Comparison of ENCODE assay signal across 22 cellular contexts in genomic region chr1:11912000-11912399, GRCh38. TPM values are rescaled to one million over a fixed set of nuclear protein-coding genes. Genes with fewer than 3 reads are reported as not detected.
DNase-seq lines count a peak whose midpoint lies in the region; ATAC-seq, FAIRE-seq and TF ChIP-seq lines count a peak whose summit lies in the region.
"Had no signal": no experiment of that assay in that cellular context is flagged by ENCODE, and none has a peak within 500 bp of the region (broad histone marks: within the 10 kb centered on the region; RNA-seq: fewer than 3 reads in every experiment).

No MANE protein-coding gene starts in this region.

- no peak overlapping the region for H3K4me3 ChIP-seq in astrocyte (ENCODE audit: insufficient read depth, low read depth, low read length)

- no peaks in the 10 kb centered on the region for H3K36me3 ChIP-seq in astrocyte (ENCODE audit: insufficient read depth, low read length)

- H4K20me1 ChIP-seq in astrocyte (ENCODE audit: insufficient read depth, low read length) = no peaks in the 10 kb centered on the region

- no peaks in the 10 kb centered on the region for H3K79me2 ChIP-seq in astrocyte (ENCODE audit: insufficient read depth, low read length)

- peaks cover 16% of the 10 kb centered on the region for H3K36me3 Mint-ChIP-seq in CD4-positive, alpha-beta T cell (ENCODE audit: low read depth)
- H3K36me3 Mint-ChIP-seq in astrocyte (ENCODE audit: low read depth, unreplicated experiment) (peaks cover 4% of the 10 kb centered on the region), neural crest cell (ENCODE audit: low read depth) (peaks cover 2% of the 10 kb centered on the region)

- no peaks in the 10 kb centered on the region for H3K9me3 Mint-ChIP-seq in CD4-positive, alpha-beta T cell
- H3K9me3 Mint-ChIP-seq in astrocyte (ENCODE audit: unreplicated experiment) (no peaks in the 10 kb centered on the region), neural crest cell (no peaks in the 10 kb centered on the region)

- POLR2A ChIA-PET in CD4-positive, alpha-beta T cell (lab: Charles Lee) = interaction anchor here (5.0 kb wide), 1 partner anchor 68 kb away, joined by 133 read pairs; the partner anchor contains the start of gene MFN2

- peak overlapping the region; percentile 22 for H3K4me3 Mint-ChIP-seq in CD4-positive, alpha-beta T cell
- H3K4me3 Mint-ChIP-seq in astrocyte (ENCODE audit: unreplicated experiment) = no peak overlapping the region
- peak overlapping the region; percentile 45 for H3K4me3 Mint-ChIP-seq in neural crest cell

- H3K9ac ChIP-seq in astrocyte (ENCODE audit: low read length) = no peak overlapping the region
- H3K9ac ChIP-seq: SK-N-SH had no signal

- H2AFZ ChIP-seq in astrocyte (ENCODE audit: low read depth, low read length) = no peak overlapping the region

- TF ChIP-seq CTCF in 22Rv1 (IDR thresholded peaks at IDR 0.05) (no peak), astrocyte (IDR thresholded peaks at IDR 0.05; ENCODE audit: insufficient read depth, low read depth, low read length) (no peak), neural crest cell (conservative IDR thresholded peaks at IDR 0.05) (no peak)
- no peak for TF ChIP-seq CTCF in CD4-positive, alpha-beta T cell (IDR thresholded peaks at IDR 0.05)

- peaks cover 24% of the 10 kb centered on the region for H3K4me1 Mint-ChIP-seq in CD4-positive, alpha-beta T cell (ENCODE audit: low read depth)
- H3K4me1 Mint-ChIP-seq in astrocyte (ENCODE audit: low read depth, unreplicated experiment) (peaks cover 2% of the 10 kb centered on the region), neural crest cell (peaks cover 25% of the 10 kb centered on the region)

- peaks cover 4% of the 10 kb centered on the region for H3K4me1 ChIP-seq in astrocyte (ENCODE audit: insufficient read depth, low read length)

- H3K27ac ChIP-seq in 22Rv1 (peak overlapping the region; percentile 39; the same call in 1 of the 2 replicates), astrocyte (ENCODE audit: low read depth, low read length) (no peak overlapping the region)
- H3K27ac ChIP-seq in CD4-positive, alpha-beta T cell (ENCODE audit: low read depth, low read length) = no peak overlapping the region
- H3K27ac ChIP-seq: C4-2B had no signal

- intact Hi-C loops in CD4-positive, alpha-beta T cell (cut with DNase I, micrococcal nuclease) = loop anchor here in 1 of 2 experiments (2.0 to 5.0 kb wide), 2 partner anchors 13 to 70 kb away; partner anchors contain the start of gene MFN2

- H3K27me3 ChIP-seq in CD4-positive, alpha-beta T cell (ENCODE audit: control insufficient read depth, insufficient read depth, low read length) = no peaks in the 10 kb centered on the region
- no peaks in the 10 kb centered on the region for H3K27me3 ChIP-seq in astrocyte (ENCODE audit: insufficient read depth, low read length)

- peaks cover 6% of the 10 kb centered on the region for H3K27me3 Mint-ChIP-seq in CD4-positive, alpha-beta T cell
- no peaks in the 10 kb centered on the region for H3K27me3 Mint-ChIP-seq in astrocyte (ENCODE audit: low read depth, unreplicated experiment)
- H3K27me3 Mint-ChIP-seq in neural crest cell (ENCODE audit: low read depth) = peaks cover 17% of the 10 kb centered on the region

- no peak for DNase-seq in CD4-positive, alpha-beta T cell
- no peak for DNase-seq in astrocyte (ENCODE audit: low read depth)
- DNase-seq in neural crest cell (ENCODE audit: low read depth, low spot score) = no peak
- DNase-seq in NCI-H526 treated with DMSO at 0.1 percent for 48 hours (lab: John Stamatoyannopoulos, UW) = no peak
- DNase-seq: Caco-2, H7, KBM-7, NCI-H1105 treated with DMSO at 0.1 percent for 48 hours, NCI-H1694, NCI-H2081 treated with DMSO at 0.1 percent for 48 hours, NCI-H774, OCI-M1, SHP77, SK-N-SH had no signal

- ATAC-seq in CD4-positive, alpha-beta T cell (ENCODE audit: poor library complexity) = no peak
- ATAC-seq in HG03439 (IDR thresholded peaks at IDR 0.05; ENCODE audit: unreplicated experiment) = no peak
- no peak for ATAC-seq in GM21515 (IDR thresholded peaks at IDR 0.05; ENCODE audit: unreplicated experiment)
- ATAC-seq in HG03565 (IDR thresholded peaks at IDR 0.05; ENCODE audit: unreplicated experiment) = no peak

- FAIRE-seq in astrocyte (lab: Jason Lieb, UNC) = no peak
- FAIRE-seq: G401.6 had no signal

- no peaks in the 10 kb centered on the region for H3K9me3 ChIP-seq in CD4-positive, alpha-beta T cell (ENCODE audit: control insufficient read depth, low read length)
- no peaks in the 10 kb centered on the region for H3K9me3 ChIP-seq in astrocyte (ENCODE audit: insufficient read depth, low read depth, low read length)
- H3K9me3 ChIP-seq: Caco-2, SK-N-SH had no signal

- CTCF ChIA-PET in CD4-positive, alpha-beta T cell (lab: Charles Lee) = no interaction called here

- H3K27ac Mint-ChIP-seq in CD4-positive, alpha-beta T cell = no peak overlapping the region
- peak overlapping the region; percentile 47 for H3K27ac Mint-ChIP-seq in astrocyte (ENCODE audit: unreplicated experiment)
- H3K27ac Mint-ChIP-seq in neural crest cell (ENCODE audit: unreplicated experiment) = no peak overlapping the region

- H3K4me2 ChIP-seq in astrocyte (ENCODE audit: low read length) = no peak overlapping the region
- H3K4me2 ChIP-seq: SK-N-SH had no signal

RNA-seq across cellular contexts. Expression of gene KIAA2013, which starts 14.2 kb away (rescaled TPM):
- total RNA-seq in CD4-positive, alpha-beta T cell = 1 to 10 TPM; 7.6 to 8.3 TPM
- total RNA-seq in astrocyte (56.0 and 60.4 TPM in 2 replicates), neural crest cell (35.0 and 39.4 TPM in 2 replicates)

RNA-seq across cellular contexts. Expression of gene PLOD1, which starts 22.5 kb away (rescaled TPM):
- total RNA-seq in CD4-positive, alpha-beta T cell = 1 to 10 TPM; 1.6 to 1.8 TPM
- total RNA-seq in astrocyte = 375 and 500 TPM in 2 replicates
- 58.7 and 62.6 TPM in 2 replicates for total RNA-seq in neural crest cell

RNA-seq across cellular contexts. Expression of gene NPPB, which starts 53.3 kb away (rescaled TPM):
- not detected for total RNA-seq in CD4-positive, alpha-beta T cell
- total RNA-seq in astrocyte = 333 and 449 TPM in 2 replicates
- not detected in 2 replicates for total RNA-seq in neural crest cell
- total RNA-seq: NCI-H460, RPMI7951 had no signal

Comparison
In these comparisons a context has a peak if more than half of its experiments do, and no peak if none do; other contexts are left out.
1. RNA of gene PLOD1, which starts 22.5 kb away (total RNA-seq): 375 to 500 TPM in astrocyte and 58.7 to 62.6 TPM in neural crest cell; 1.6 to 1.8 TPM in CD4-positive, alpha-beta T cell; every median in the first group is over 10 times any median in the second.
2. RNA of gene NPPB, which starts 53.3 kb away (total RNA-seq): 333 to 449 TPM in astrocyte; not detected in neural crest cell and not detected in CD4-positive, alpha-beta T cell; every median in the first group is over 100 times any median in the second.